Comparison of ENCODE assay signal across 15 cellular contexts in genomic region chr10:119025776-119026175, GRCh38. TPM values are rescaled to one million over a fixed set of nuclear protein-coding genes. Genes with fewer than 3 reads are reported as not detected.
A peak's percentile ranks its signal among the peaks of the same experiment; 100 is the strongest.
DNase-seq lines count a peak whose midpoint lies in the region; ATAC-seq and TF ChIP-seq lines count a peak whose summit lies in the region.
"Had no signal": no experiment of that assay in that cellular context is flagged by ENCODE, and none has a peak within 500 bp of the region (broad histone marks: within the 10 kb centered on the region; RNA-seq: fewer than 3 reads in every experiment).

No MANE protein-coding gene starts in this region.

- H3K4me3 ChIP-seq in esophagus muscularis mucosa (no peak overlapping the region), muscle layer of colon (ENCODE audit: low read depth in 1 of 2, low read length in 2 of 2) (no peak overlapping the region)

- no peak for TF ChIP-seq EP300 in esophagus muscularis mucosa (IDR thresholded peaks at IDR 0.05)

- no peak overlapping the region for H2BK120ac ChIP-seq in H9 (ENCODE audit: low read depth, low read length, poor library complexity, severe bottlenecking)

- no peak for TF ChIP-seq CTCF in esophagus muscularis mucosa (IDR thresholded peaks at IDR 0.05)
- no peak for TF ChIP-seq CTCF in H9 (conservative IDR thresholded peaks at IDR 0.05)

- no peak overlapping the region for H4K8ac ChIP-seq in H9 (replicated peaks; ENCODE audit: insufficient read length, low read depth, low read length)

- peaks cover 2% of the 10 kb centered on the region; the same call in 1 of the 2 replicates for H3K27me3 Mint-ChIP-seq in H9 (ENCODE audit: low read depth)
- H3K27me3 Mint-ChIP-seq in stimulated activated naive CD8-positive, alpha-beta T cell treated with anti-CD3 and anti-CD28 coated beads, Interleukin-15, amount 100 ng/mL, for 72 hours = peaks cover 15% of the 10 kb centered on the region
- H3K27me3 Mint-ChIP-seq: activated CD4-positive, alpha-beta memory T cell treated with anti-CD3 and anti-CD28 coated beads for 36 hours; activated naive CD8-positive, alpha-beta T cell; T-cell had no signal

- peak; percentile 29 for DNase-seq in Ammon's horn (ENCODE audit: low spot score)
- peak; percentile 47 for DNase-seq in NCI-H1092 treated with DMSO at 0.1 percent for 48 hours (lab: John Stamatoyannopoulos, UW)
- peak; percentile 78 for DNase-seq in esophagus muscularis mucosa (ENCODE audit: extremely low spot score)
- no peak for DNase-seq in H9
- no peak for DNase-seq in stimulated activated naive CD8-positive, alpha-beta T cell treated with anti-CD3 and anti-CD28 coated beads, Interleukin-15, amount 100 ng/mL, for 72 hours
- no peak for DNase-seq in NCI-H128 (lab: John Stamatoyannopoulos, UW; ENCODE audit: unreplicated experiment)
- DNase-seq: activated CD4-positive, alpha-beta memory T cell treated with anti-CD3 and anti-CD28 coated beads for 36 hours; AML-193; cortex of kidney; Kasumi-1; NCI-H510A treated with DMSO at 0.1 percent for 48 hours; T-cell had no signal

- WGBS in esophagus muscularis mucosa = 31% methylated on average over 7 of the region's 7 CpGs
- WGBS in H9 (ENCODE audit: extremely low coverage, insufficient read length, low lambda C conversion rate) = no CpG with 5 or more reads among the region's 7 CpGs

- H3K4me1 ChIP-seq in esophagus muscularis mucosa = peaks cover 34 to 75% (median 47%) of the 10 kb centered on the region in 4 donors
- H3K4me1 ChIP-seq in muscle layer of colon (ENCODE audit: insufficient read depth, low read length) = peaks cover 26% of the 10 kb centered on the region
- peaks cover 5% of the 10 kb centered on the region; the same call in 1 of the 2 replicates for H3K4me1 ChIP-seq in H9 (ENCODE audit: insufficient read depth, low read length)

- intact Hi-C loops in esophagus muscularis mucosa (cut with DNase I) = loop anchor here (10.0 kb wide), 1 partner anchor 61 kb away; no protein-coding TSS in a partner anchor

- no peak overlapping the region for H4K5ac ChIP-seq in H9 (ENCODE audit: insufficient read length, low read depth, low read length)

- no peak overlapping the region for H2AFZ ChIP-seq in H9 (ENCODE audit: low read length)

- no peaks in the 10 kb centered on the region for H3K9me3 Mint-ChIP-seq in H9
- H3K9me3 Mint-ChIP-seq in stimulated activated naive CD8-positive, alpha-beta T cell treated with anti-CD3 and anti-CD28 coated beads, Interleukin-15, amount 100 ng/mL, for 72 hours = no peaks in the 10 kb centered on the region
- H3K9me3 Mint-ChIP-seq: activated CD4-positive, alpha-beta memory T cell treated with anti-CD3 and anti-CD28 coated beads for 36 hours; T-cell had no signal

- H3K36me3 Mint-ChIP-seq in H9 (ENCODE audit: insufficient read depth in 1 of 3, low read depth in 3 of 3) = no peaks in the 10 kb centered on the region
- H3K36me3 Mint-ChIP-seq: activated CD4-positive, alpha-beta memory T cell treated with anti-CD3 and anti-CD28 coated beads for 36 hours; activated naive CD8-positive, alpha-beta T cell; T-cell had no signal

- no peak overlapping the region for H2BK20ac ChIP-seq in H9 (ENCODE audit: low read depth, low read length, poor library complexity, severe bottlenecking)

- H3K56ac ChIP-seq in H9 (ENCODE audit: insufficient read length, low read depth, low read length) = no peak overlapping the region

- H2AK5ac ChIP-seq in H9 (ENCODE audit: insufficient read length, low read length) = no peak overlapping the region

- H3K23ac ChIP-seq in H9 (ENCODE audit: insufficient read length, low read depth, low read length) = no peak overlapping the region

- H2BK15ac ChIP-seq in H9 (ENCODE audit: low read depth, low read length) = no peak overlapping the region

- no peaks in the 10 kb centered on the region for H3K79me1 ChIP-seq in H9 (ENCODE audit: insufficient read depth, low read depth, low read length, poor library complexity, severe bottlenecking)

- no peak overlapping the region for H3K4me2 ChIP-seq in H9 (ENCODE audit: insufficient read depth, insufficient read length, low read length)

- peaks cover 5% of the 10 kb centered on the region for H3K23me2 ChIP-seq in H9 (ENCODE audit: insufficient read length, low read depth, low read length, poor library complexity, severe bottlenecking)

- H3K27ac Mint-ChIP-seq in H9 = no peak overlapping the region; a peak in 1 of 7 replicates
- H3K27ac Mint-ChIP-seq in stimulated activated naive CD8-positive, alpha-beta T cell treated with anti-CD3 and anti-CD28 coated beads, Interleukin-15, amount 100 ng/mL, for 72 hours = no peak overlapping the region
- H3K27ac Mint-ChIP-seq: activated CD4-positive, alpha-beta memory T cell treated with anti-CD3 and anti-CD28 coated beads for 36 hours; activated naive CD8-positive, alpha-beta T cell; T-cell had no signal

- H3K9ac ChIP-seq in muscle layer of colon (ENCODE audit: low read length) (no peak overlapping the region), H9 (ENCODE audit: extremely low read depth, insufficient read length, low read length) (no peak overlapping the region)

- H2BK12ac ChIP-seq in H9 (ENCODE audit: insufficient read length, low read depth, low read length) = no peak overlapping the region

- no peak for TF ChIP-seq POLR2A in esophagus muscularis mucosa (IDR thresholded peaks at IDR 0.05; ENCODE audit: low read depth)

- H3K27ac ChIP-seq in esophagus muscularis mucosa (replicated peaks in 1 of 4) = peak overlapping the region; percentile 87 to 92 (median 88)
- peak overlapping the region; percentile 76 for H3K27ac ChIP-seq in muscle layer of colon (ENCODE audit: low read depth, low read length)
- H3K27ac ChIP-seq in H9 (ENCODE audit: insufficient read length, low read depth, low read length) = no peak overlapping the region

- H3K4me3 Mint-ChIP-seq in H9 = no peak overlapping the region
- no peak overlapping the region for H3K4me3 Mint-ChIP-seq in stimulated activated naive CD8-positive, alpha-beta T cell treated with anti-CD3 and anti-CD28 coated beads, Interleukin-15, amount 100 ng/mL, for 72 hours
- H3K4me3 Mint-ChIP-seq: activated CD4-positive, alpha-beta memory T cell treated with anti-CD3 and anti-CD28 coated beads for 36 hours; activated naive CD8-positive, alpha-beta T cell; T-cell had no signal

- H3K9me3 ChIP-seq in esophagus muscularis mucosa (no peaks in the 10 kb centered on the region), muscle layer of colon (ENCODE audit: low read length) (no peaks in the 10 kb centered on the region), H9 (ENCODE audit: control insufficient read depth, low read depth, low read length) (no peaks in the 10 kb centered on the region)

- no peak overlapping the region for H3K14ac ChIP-seq in H9 (ENCODE audit: insufficient read depth, low read length)

- no peak overlapping the region for H2BK5ac ChIP-seq in H9 (ENCODE audit: insufficient read length, low read length)

- H3K18ac ChIP-seq in H9 (ENCODE audit: insufficient read length, low read depth, low read length) = no peak overlapping the region

- no peaks in the 10 kb centered on the region for H3K79me2 ChIP-seq in H9 (ENCODE audit: insufficient read depth, low read length)

- no peaks in the 10 kb centered on the region for H3K36me3 ChIP-seq in esophagus muscularis mucosa
- H3K36me3 ChIP-seq in muscle layer of colon (ENCODE audit: insufficient read depth, low read length) = no peaks in the 10 kb centered on the region

- H3K4me1 Mint-ChIP-seq in H9 = peaks cover 19 to 28% of the 10 kb centered on the region in 2 experiments
- H3K4me1 Mint-ChIP-seq in stimulated activated naive CD8-positive, alpha-beta T cell treated with anti-CD3 and anti-CD28 coated beads, Interleukin-15, amount 100 ng/mL, for 72 hours = peaks cover 10% of the 10 kb centered on the region

- H3K27me3 ChIP-seq in esophagus muscularis mucosa (no peaks in the 10 kb centered on the region), muscle layer of colon (ENCODE audit: control insufficient read depth in 1 of 2, insufficient read depth in 2 of 2, low read length in 2 of 2) (no peaks in the 10 kb centered on the region), H9 (ENCODE audit: insufficient read depth, low read length) (no peaks in the 10 kb centered on the region)

- H3T11ph ChIP-seq in H9 (ENCODE audit: low read length) = no peak overlapping the region

- H4K91ac ChIP-seq in H9 (ENCODE audit: insufficient read length, low read depth, low read length) = no peak overlapping the region

- no peak for ATAC-seq in HG02870 (IDR thresholded peaks at IDR 0.05; ENCODE audit: unreplicated experiment)
- ATAC-seq in stimulated activated naive CD8-positive, alpha-beta T cell treated with anti-CD3 and anti-CD28 coated beads, Interleukin-15, amount 100 ng/mL, for 72 hours = no peak
- ATAC-seq: T-cell had no signal

- no peaks in the 10 kb centered on the region for H4K20me1 ChIP-seq in H9 (ENCODE audit: control insufficient read depth, insufficient read depth, insufficient read length)

- no peak overlapping the region for H3K4ac ChIP-seq in H9 (ENCODE audit: low read depth, low read length)

RNA-seq across cellular contexts. Expression of gene NANOS1, which starts 3.7 kb away (rescaled TPM):
- total RNA-seq in esophagus muscularis mucosa (10 to 100 TPM in 3 of 4 donors, 1 to 10 TPM in 1; 8.0 to 24.4 (median 14.6) TPM), H9 (2021) (4.5 and 5.5 TPM in 2 replicates)

RNA-seq across cellular contexts. Expression of gene EIF3A, which starts 54.8 kb away (rescaled TPM):
- 100 to 1,000 TPM; 118 to 147 (median 128) TPM for total RNA-seq in esophagus muscularis mucosa
- total RNA-seq in H9 (2021) = 206 TPM in 2 replicates

Comparison
In these comparisons a context has a peak if more than half of its experiments do, and no peak if none do; other contexts are left out.
1. DNase-seq: peak in Ammon's horn (single experiment), NCI-H1092 treated with DMSO at 0.1 percent for 48 hours (single experiment) and esophagus muscularis mucosa (single experiment); none in H9 (single experiment), stimulated activated naive CD8-positive, alpha-beta T cell treated with anti-CD3 and anti-CD28 coated beads, Interleukin-15, amount 100 ng/mL, for 72 hours (0 of 2) and NCI-H128 (single experiment).